1 cellular context compared by ENCODE assay signal in genomic region chr19:15328312-15328711, GRCh38.
TF ChIP-seq lines count a peak whose summit lies in the region.

No MANE protein-coding gene starts in this region.

TF ChIP-seq in IMR-90, 13 proteins besides CTCF, POLR2A, EP300 and RAD21 (continued from another document):
- TF ChIP-seq RCOR1 (IDR thresholded peaks at IDR 0.05; ENCODE audit: insufficient replicate concordance, low read length) (no peak), RFX5 (IDR thresholded peaks at IDR 0.05; ENCODE audit: low read depth, low read length) (no peak), CHD1 (IDR thresholded peaks at IDR 0.05; ENCODE audit: low read depth, low read length) (no peak), MXI1 (IDR thresholded peaks at IDR 0.05; ENCODE audit: borderline replicate concordance, low read depth, low read length) (no peak), MAFK (IDR thresholded peaks at IDR 0.05; ENCODE audit: low read depth, low read length) (no peak), FOS (IDR thresholded peaks at IDR 0.05; ENCODE audit: low read depth, low read length) (no peak), BHLHE40 (IDR thresholded peaks at IDR 0.05; ENCODE audit: low read depth, low read length) (no peak)
TF ChIP-seq in IMR-90: peak in this region for 0.
